In the genomic region with DNA sequence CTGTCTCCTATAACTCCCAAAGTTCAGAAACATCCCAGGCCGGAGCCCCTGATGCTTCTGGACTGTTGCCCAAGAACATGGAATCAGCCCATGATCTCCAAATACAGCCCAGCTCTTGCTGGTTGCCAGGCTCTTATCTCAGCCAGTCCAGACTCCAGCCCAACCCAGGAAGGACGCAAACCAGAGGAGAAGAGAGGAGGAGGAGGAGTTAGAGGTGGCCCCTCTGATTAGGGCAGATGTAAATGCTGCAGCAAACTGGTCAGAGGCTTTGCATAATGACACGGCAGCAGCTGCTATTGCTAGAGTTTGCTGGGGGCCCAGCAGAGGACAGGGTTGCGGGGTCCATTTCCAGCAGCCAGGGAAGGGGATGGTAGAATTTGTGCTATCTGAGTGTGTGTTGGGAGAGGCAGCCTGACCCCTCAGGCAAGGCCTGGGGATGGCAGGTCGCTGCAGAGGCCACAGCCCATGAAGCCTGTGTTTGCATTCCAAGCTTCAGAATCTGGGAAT, we compare ENCODE assay signal across 1 cellular context.
A peak's percentile ranks its signal among the peaks of the same experiment; 100 is the strongest.
TF ChIP-seq lines count a peak whose summit lies in the region.

No MANE protein-coding gene starts in this region.

TF ChIP-seq in K562, 482 proteins besides CTCF, POLR2A, EP300 and RAD21 (continued from another document):
- TF ChIP-seq, protein P1, sequence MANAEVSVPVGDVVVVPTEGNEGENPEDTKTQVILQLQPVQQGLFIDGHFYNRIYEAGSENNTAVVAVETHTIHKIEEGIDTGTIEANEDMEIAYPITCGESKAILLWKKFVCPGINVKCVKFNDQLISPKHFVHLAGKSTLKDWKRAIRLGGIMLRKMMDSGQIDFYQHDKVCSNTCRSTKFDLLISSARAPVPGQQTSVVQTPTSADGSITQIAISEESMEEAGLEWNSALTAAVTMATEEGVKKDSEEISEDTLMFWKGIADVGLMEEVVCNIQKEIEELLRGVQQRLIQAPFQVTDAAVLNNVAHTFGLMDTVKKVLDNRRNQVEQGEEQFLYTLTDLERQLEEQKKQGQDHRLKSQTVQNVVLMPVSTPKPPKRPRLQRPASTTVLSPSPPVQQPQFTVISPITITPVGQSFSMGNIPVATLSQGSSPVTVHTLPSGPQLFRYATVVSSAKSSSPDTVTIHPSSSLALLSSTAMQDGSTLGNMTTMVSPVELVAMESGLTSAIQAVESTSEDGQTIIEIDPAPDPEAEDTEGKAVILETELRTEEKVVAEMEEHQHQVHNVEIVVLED (CRISPR knock-in tag; IDR thresholded peaks at IDR 0.05) = no peak
- TF ChIP-seq ZEB2 (IDR thresholded peaks at IDR 0.05) (peak; percentile 34; the same call in 1 of the 2 replicates), CBX3 (IDR thresholded peaks at IDR 0.05; ENCODE audit: borderline replicate concordance in 1 of 2, low read length in 2 of 2) (no peak), TEAD4 (IDR thresholded peaks at IDR 0.05; ENCODE audit: low read length) (peak; percentile 85), TEAD4 (CRISPR knock-in tag; IDR thresholded peaks at IDR 0.05; ENCODE audit: borderline replicate concordance) (no peak), RFX1 (IDR thresholded peaks at IDR 0.05) (peak; percentile 67), NBN (IDR thresholded peaks at IDR 0.05; ENCODE audit: low read depth) (no peak)
- TF ChIP-seq, protein P2, sequence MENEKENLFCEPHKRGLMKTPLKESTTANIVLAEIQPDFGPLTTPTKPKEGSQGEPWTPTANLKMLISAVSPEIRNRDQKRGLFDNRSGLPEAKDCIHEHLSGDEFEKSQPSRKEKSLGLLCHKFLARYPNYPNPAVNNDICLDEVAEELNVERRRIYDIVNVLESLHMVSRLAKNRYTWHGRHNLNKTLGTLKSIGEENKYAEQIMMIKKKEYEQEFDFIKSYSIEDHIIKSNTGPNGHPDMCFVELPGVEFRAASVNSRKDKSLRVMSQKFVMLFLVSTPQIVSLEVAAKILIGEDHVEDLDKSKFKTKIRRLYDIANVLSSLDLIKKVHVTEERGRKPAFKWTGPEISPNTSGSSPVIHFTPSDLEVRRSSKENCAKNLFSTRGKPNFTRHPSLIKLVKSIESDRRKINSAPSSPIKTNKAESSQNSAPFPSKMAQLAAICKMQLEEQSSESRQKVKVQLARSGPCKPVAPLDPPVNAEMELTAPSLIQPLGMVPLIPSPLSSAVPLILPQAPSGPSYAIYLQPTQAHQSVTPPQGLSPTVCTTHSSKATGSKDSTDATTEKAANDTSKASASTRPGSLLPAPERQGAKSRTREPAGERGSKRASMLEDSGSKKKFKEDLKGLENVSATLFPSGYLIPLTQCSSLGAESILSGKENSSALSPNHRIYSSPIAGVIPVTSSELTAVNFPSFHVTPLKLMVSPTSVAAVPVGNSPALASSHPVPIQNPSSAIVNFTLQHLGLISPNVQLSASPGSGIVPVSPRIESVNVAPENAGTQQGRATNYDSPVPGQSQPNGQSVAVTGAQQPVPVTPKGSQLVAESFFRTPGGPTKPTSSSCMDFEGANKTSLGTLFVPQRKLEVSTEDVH (IDR thresholded peaks at IDR 0.05; ENCODE audit: low read depth, partially characterized antibody) = no peak
